Comparison of ENCODE assay signal across 29 cellular contexts in genomic region chr11:128216198-128216597, GRCh38.
"Had no signal": no experiment of that assay in that cellular context is flagged by ENCODE, and none has a peak within 500 bp of the region (broad histone marks: within the 10 kb centered on the region; RNA-seq: fewer than 3 reads in every experiment).

No MANE protein-coding gene starts in this region.

- H3K36me3 Mint-ChIP-seq: stimulated activated effector memory CD8-positive, alpha-beta T cell treated with anti-CD3 and anti-CD28 coated beads, Interleukin-12 subunit alpha, Interleukin-12 subunit beta, amount 100 ng/mL, for 72 hours; stimulated activated memory B cell treated with anti-CD40 and anti-IgM and Interleukin-4, amounts not matched to agents 10 μg/mL and 1 μg/mL and 100 μg/mL, for 72 hours; stimulated activated naive B cell treated with anti-CD40 and anti-IgM and Interleukin-4, amounts not matched to agents 10 μg/mL and 1 μg/mL and 100 μg/mL, for 72 hours; type B pancreatic cell had no signal

- DNase-seq: stimulated activated CD4-positive, alpha-beta T cell treated with anti-CD3 and anti-CD28 coated beads, Interleukin-2, amount 100 ng/mL, for 48 hours; stimulated activated CD4-positive, alpha-beta T cell treated with anti-CD3 and anti-CD28 coated beads, Interleukin-4, amount 100 ng/mL, for 1 hour; stimulated activated CD4-positive, alpha-beta T cell treated with anti-CD3 and anti-CD28 coated beads, Interleukin-4, amount 100 ng/mL, for 24 hours; stimulated activated CD4-positive, alpha-beta T cell treated with anti-CD3 and anti-CD28 coated beads, Interleukin-4, amount 100 ng/mL, for 4 hours; stimulated activated CD8-positive, alpha-beta memory T cell treated with anti-CD3 and anti-CD28 coated beads, Interleukin-4, amount 100 ng/mL, for 48 hours; stimulated activated naive B cell treated with anti-CD40 and anti-IgM and Interleukin-4, amounts not matched to agents 10 μg/mL and 1 μg/mL and 100 μg/mL, for 72 hours; stimulated activated naive CD4-positive, alpha-beta T cell; stimulated activated naive CD4-positive, alpha-beta T cell treated with Interleukin-2 at 50 U/mL for 16 hours; stimulated activated naive CD8-positive, alpha-beta T cell treated with anti-CD3 and anti-CD28 coated beads, Interleukin-15, amount 100 ng/mL, for 72 hours; stimulated activated naive CD8-positive, alpha-beta T cell treated with anti-CD3 and anti-CD28 coated beads, Interleukin-15, Interleukin-2, amounts not matched to agents 100 U/mL and 50 U/mL, for 24 hours; stomach; substantia nigra; testis; thyroid gland; tibial artery; transverse colon; trophoblast cell; upper lobe of right lung; uterus had no signal

- H3K9me3 Mint-ChIP-seq: stimulated activated effector memory CD8-positive, alpha-beta T cell treated with anti-CD3 and anti-CD28 coated beads, Interleukin-12 subunit alpha, Interleukin-12 subunit beta, amount 100 ng/mL, for 72 hours; stimulated activated memory B cell treated with anti-CD40 and anti-IgM and Interleukin-4, amounts not matched to agents 10 μg/mL and 1 μg/mL and 100 μg/mL, for 72 hours had no signal

- H3K4me1 ChIP-seq: stomach, testis, thyroid gland, tibial nerve, upper lobe of left lung, upper lobe of right lung, uterus, vagina had no signal

- H3K4me3 ChIP-seq: stomach, suprapubic skin, testis, thoracic aorta, thyroid gland, tibial artery, tibial nerve, transverse colon, upper lobe of left lung, upper lobe of right lung, uterus, vagina had no signal

- H3K9me3 ChIP-seq: suprapubic skin, testis, thoracic aorta, thyroid gland, tibial artery, tibial nerve, transverse colon, upper lobe of left lung, upper lobe of right lung, uterus, vagina had no signal

- H3K27ac ChIP-seq: stomach, suprapubic skin, testis, thoracic aorta, thyroid gland, tibial artery, tibial nerve, transverse colon, upper lobe of left lung, upper lobe of right lung, uterus, vagina had no signal

- H3K36me3 ChIP-seq: stomach, suprapubic skin, thoracic aorta, thyroid gland, tibial artery, tibial nerve, transverse colon, upper lobe of left lung, upper lobe of right lung, uterus, vagina had no signal

- FAIRE-seq: urothelium cell line had no signal

- H3K27ac Mint-ChIP-seq: stimulated activated effector memory CD8-positive, alpha-beta T cell treated with anti-CD3 and anti-CD28 coated beads, Interleukin-12 subunit alpha, Interleukin-12 subunit beta, amount 100 ng/mL, for 72 hours; stimulated activated memory B cell treated with anti-CD40 and anti-IgM and Interleukin-4, amounts not matched to agents 10 μg/mL and 1 μg/mL and 100 μg/mL, for 72 hours; stimulated activated naive B cell treated with anti-CD40 and anti-IgM and Interleukin-4, amounts not matched to agents 10 μg/mL and 1 μg/mL and 100 μg/mL, for 72 hours; stimulated activated naive CD8-positive, alpha-beta T cell treated with anti-CD3 and anti-CD28 coated beads, Interleukin-15, amount 100 ng/mL, for 72 hours; stimulated activated naive CD8-positive, alpha-beta T cell treated with anti-CD3 and anti-CD28 coated beads, Interleukin-15, Interleukin-2, amounts not matched to agents 100 ng/mL and 50 ng/mL, for 24 hours; type B pancreatic cell had no signal

- H3K27me3 ChIP-seq: stomach, suprapubic skin, testis, thyroid gland, tibial artery, tibial nerve, transverse colon, upper lobe of left lung, upper lobe of right lung, uterus, vagina had no signal

- ATAC-seq: stimulated activated effector memory CD8-positive, alpha-beta T cell treated with anti-CD3 and anti-CD28 coated beads, Interleukin-12 subunit alpha, Interleukin-12 subunit beta, amount 100 ng/mL, for 72 hours; stimulated activated memory B cell treated with anti-CD40 and anti-IgM and Interleukin-4, amounts not matched to agents 10 μg/mL and 1 μg/mL and 100 μg/mL, for 72 hours; stimulated activated naive B cell treated with anti-CD40 and anti-IgM and Interleukin-4, amounts not matched to agents 10 μg/mL and 1 μg/mL and 100 μg/mL, for 72 hours; stimulated activated naive CD8-positive, alpha-beta T cell treated with anti-CD3 and anti-CD28 coated beads, Interleukin-15, amount 100 ng/mL, for 72 hours; stimulated activated naive CD8-positive, alpha-beta T cell treated with anti-CD3 and anti-CD28 coated beads, Interleukin-15, Interleukin-2, amounts not matched to agents 100 U/mL and 50 U/mL, for 24 hours; upper lobe of right lung had no signal
